ENCODE assay signal across 24 cellular contexts in genomic region chr10:82621680-82622079, GRCh38.
"Had no signal": no experiment of that assay in that cellular context is flagged by ENCODE, and none has a peak within 500 bp of the region (broad histone marks: within the 10 kb centered on the region; RNA-seq: fewer than 3 reads in every experiment).

No MANE protein-coding gene starts in this region.

- H3K27ac ChIP-seq: colonic mucosa, coronary artery, dorsolateral prefrontal cortex, epithelial cell of prostate, esophagus muscularis mucosa, esophagus squamous epithelium, foreskin keratinocyte, gastrocnemius medialis, gastroesophageal sphincter, heart left ventricle, heart right ventricle had no signal

- H3K4me3 ChIP-seq: colonic mucosa, coronary artery, dorsolateral prefrontal cortex, esophagus muscularis mucosa, esophagus squamous epithelium, gastrocnemius medialis, gastroesophageal sphincter, heart left ventricle, heart right ventricle had no signal

- H3K9me3 ChIP-seq: colonic mucosa, esophagus muscularis mucosa, esophagus squamous epithelium, gastrocnemius medialis, heart left ventricle had no signal

- H3K27me3 ChIP-seq: colonic mucosa, dorsolateral prefrontal cortex, esophagus muscularis mucosa, esophagus squamous epithelium, foreskin keratinocyte, gastrocnemius medialis, gastroesophageal sphincter, heart left ventricle, heart right ventricle had no signal

- ATAC-seq: effector memory CD8-positive, alpha-beta T cell; esophagus mucosa; foreskin keratinocyte; gastrocnemius medialis; gastroesophageal sphincter; heart left ventricle had no signal

- H3K36me3 ChIP-seq: colonic mucosa, esophagus muscularis mucosa, esophagus squamous epithelium, gastrocnemius medialis, gastroesophageal sphincter, heart left ventricle, heart right ventricle had no signal

- H3K4me1 ChIP-seq: colonic mucosa, esophagus muscularis mucosa, esophagus squamous epithelium, foreskin keratinocyte, gastrocnemius medialis, gastroesophageal sphincter had no signal

- DNase-seq: colonic mucosa; cortex of kidney; dermis blood vessel endothelial cell; dorsolateral prefrontal cortex; effector CD4-positive, alpha-beta T cell; effector CD8-positive, alpha-beta T cell; effector memory CD4-positive, alpha-beta T cell; effector memory CD8-positive, alpha-beta T cell; endodermal cell; erythroblast; esophagus squamous epithelium; foreskin fibroblast; foreskin keratinocyte; foreskin melanocyte; gastrocnemius medialis; glutamatergic neuron; head of caudate nucleus; heart left ventricle; heart right ventricle had no signal
